1 cellular context compared by ENCODE assay signal in genomic region chr9:2026598-2026997, GRCh38.
TF ChIP-seq lines count a peak whose summit lies in the region.

No MANE protein-coding gene starts in this region.

TF ChIP-seq in GM23338, 12 proteins besides CTCF, POLR2A, EP300 and RAD21 (continued from another document):
- TF ChIP-seq POLR2AphosphoS5 (IDR thresholded peaks at IDR 0.05; ENCODE audit: low read depth) = no peak
- no peak for TF ChIP-seq EZH2 (IDR thresholded peaks at IDR 0.05; ENCODE audit: low read depth, unreplicated experiment)
- TF ChIP-seq ZNF331 (CRISPR knock-in tag; IDR thresholded peaks at IDR 0.05; ENCODE audit: low read depth) = no peak
- TF ChIP-seq STAT1 (IDR thresholded peaks at IDR 0.05; ENCODE audit: unreplicated experiment) = no peak
TF ChIP-seq in GM23338: peak in this region for 0.
